Comparison of ENCODE assay signal across 8 cellular contexts in the genomic region with DNA sequence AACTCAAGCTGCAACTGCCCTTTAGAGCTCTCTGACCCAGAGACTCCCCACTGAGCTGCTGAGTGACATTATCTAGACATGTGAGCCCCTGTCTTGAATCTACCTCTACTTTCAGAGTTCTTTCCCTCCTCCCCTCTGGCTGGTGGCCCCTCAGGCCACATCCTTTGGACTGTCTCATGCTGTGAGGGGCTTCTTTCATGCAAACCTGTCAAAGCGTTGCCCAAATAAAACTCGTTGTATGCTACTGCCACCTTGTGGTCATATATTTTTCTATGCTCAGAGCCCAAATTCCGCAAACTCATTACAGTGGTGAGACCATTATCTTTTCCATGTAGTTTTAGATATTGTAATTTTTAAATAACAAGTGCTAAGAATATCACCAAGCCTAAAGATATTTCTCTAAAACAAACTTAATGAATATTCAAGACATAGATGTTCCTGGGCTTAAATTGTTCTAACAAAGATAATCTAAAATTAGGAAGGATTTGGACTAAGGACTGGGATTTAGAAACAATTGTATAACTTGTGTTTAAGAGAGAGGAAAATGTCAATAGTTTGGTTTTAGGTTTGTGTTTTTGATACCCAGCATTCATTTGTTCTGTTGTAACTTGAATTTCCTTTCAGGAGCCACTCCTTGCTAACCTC.
DNase-seq lines count a peak whose midpoint lies in the region; ATAC-seq, FAIRE-seq and TF ChIP-seq lines count a peak whose summit lies in the region.

No MANE protein-coding gene starts in this region.

- no peak overlapping the region for H4K8ac ChIP-seq in mesendoderm (ENCODE audit: low read depth, low read length)

- H3K4ac ChIP-seq in mesendoderm (ENCODE audit: low read depth, low read length), result no peak overlapping the region

- H3K27me3 ChIP-seq in body of pancreas, result no peaks in the 10 kb centered on the region
- no peaks in the 10 kb centered on the region for H3K27me3 ChIP-seq in mesendoderm (ENCODE audit: insufficient read depth, low read length, poor library complexity)

- TF ChIP-seq POLR2A in body of pancreas (IDR thresholded peaks at IDR 0.05), result no peak

- H3K4me1 ChIP-seq in body of pancreas, result no peaks in the 10 kb centered on the region
- H3K4me1 ChIP-seq in mesendoderm (ENCODE audit: control insufficient read depth, low read depth, low read length), result no peaks in the 10 kb centered on the region

- no peak for DNase-seq in GM12864 (ENCODE audit: low read depth)
- peak; percentile 60 for DNase-seq in NCI-H2227 (lab: John Stamatoyannopoulos, UW; ENCODE audit: unreplicated experiment)
- peak in 1 of 4 donors; percentile 6 for DNase-seq in body of pancreas
- DNase-seq in mesendoderm, result peak; percentile 87
- no peak for DNase-seq in activated CD8-positive, alpha-beta memory T cell treated with anti-CD3 and anti-CD28 coated beads, Interleukin-2, amount 50 U/mL, for 4 hours

- H3K9ac ChIP-seq in mesendoderm (ENCODE audit: low read length), result no peak overlapping the region

- H3K18ac ChIP-seq in mesendoderm (ENCODE audit: low read length), result no peak overlapping the region

- H3K4me3 ChIP-seq in GM12864 (ENCODE audit: low read depth, low read length), result no peak overlapping the region
- no peak overlapping the region for H3K4me3 ChIP-seq in body of pancreas
- no peak overlapping the region for H3K4me3 ChIP-seq in mesendoderm (ENCODE audit: low read length)

- no peak overlapping the region for H2BK120ac ChIP-seq in mesendoderm (ENCODE audit: low read depth, low read length)

- H3K27ac ChIP-seq in body of pancreas, result no peak overlapping the region
- H3K27ac ChIP-seq in mesendoderm (ENCODE audit: low read depth, low read length), result no peak overlapping the region

- H2AK5ac ChIP-seq in mesendoderm (ENCODE audit: low read length), result no peak overlapping the region

- H4K5ac ChIP-seq in mesendoderm (ENCODE audit: low read length), result no peak overlapping the region

- 23 to 25% methylated on average over 3 of the region's 3 CpGs for whole genome bisulfite sequencing in body of pancreas, 2 donors
- WGBS in mesendoderm (ENCODE audit: extremely low coverage, insufficient coverage, low lambda C conversion rate), result no CpG with 5 or more reads among the region's 3 CpGs

- intact Hi-C loops in body of pancreas (cut with DNase I), result no loop called here

- peaks cover 0 to 15% (median 0%) of the 10 kb centered on the region in 3 donors for H3K9me3 ChIP-seq in body of pancreas

- H2BK5ac ChIP-seq in mesendoderm (ENCODE audit: low read length), result no peak overlapping the region

- TF ChIP-seq CTCF in GM12864 (IDR thresholded peaks at IDR 0.05; ENCODE audit: low read depth, low read length, missing control alignments), result peak; percentile 52
- peak; percentile 25 to 58 (median 52) for TF ChIP-seq CTCF in body of pancreas (IDR thresholded peaks at IDR 0.05)

- no peaks in the 10 kb centered on the region for H3K36me3 ChIP-seq in body of pancreas (replicated peaks in 1 of 2; ENCODE audit: insufficient read depth in 1 of 2, low read depth in 2 of 2)
- no peaks in the 10 kb centered on the region for H3K36me3 ChIP-seq in mesendoderm (ENCODE audit: control insufficient read depth, insufficient read depth, low read length)

- H3K4me2 ChIP-seq in mesendoderm (ENCODE audit: low read length), result no peak overlapping the region

- ATAC-seq in body of pancreas (no peak), HG02798 (IDR thresholded peaks at IDR 0.05; ENCODE audit: poor library complexity, unreplicated experiment) (no peak), GM21528 (IDR thresholded peaks at IDR 0.05; ENCODE audit: low FRiP score, unreplicated experiment) (no peak)

- no peaks in the 10 kb centered on the region for H3K79me2 ChIP-seq in mesendoderm (ENCODE audit: control insufficient read depth, insufficient read depth, low read length)

- no peak overlapping the region for H3K56ac ChIP-seq in mesendoderm (ENCODE audit: low read length)

- no peak overlapping the region for H2BK15ac ChIP-seq in mesendoderm (replicated peaks; ENCODE audit: low read depth)

- no peak overlapping the region for H3K23ac ChIP-seq in mesendoderm (ENCODE audit: low read length)

- FAIRE-seq in A204.1 (lab: Jason Lieb, UNC), result peak; percentile 44

- no peaks in the 10 kb centered on the region for H3K79me1 ChIP-seq in mesendoderm (ENCODE audit: low read length)

Comparison
In these comparisons a context has a peak if more than half of its experiments do, and no peak if none do; other contexts are left out.
1. DNase-seq: peak in NCI-H2227 (single experiment) and mesendoderm (single experiment); none in GM12864 (single experiment) and activated CD8-positive, alpha-beta memory T cell treated with anti-CD3 and anti-CD28 coated beads, Interleukin-2, amount 50 U/mL, for 4 hours (single experiment).